Comparison of ENCODE assay signal across 16 cellular contexts in genomic region chr1:39034114-39034654, GRCh38. TPM values are rescaled to one million over a fixed set of nuclear protein-coding genes. Genes with fewer than 3 reads are reported as not detected.
DNase-seq lines count a peak whose midpoint lies in the region; ATAC-seq lines count a peak whose summit lies in the region.
"Had no signal": no experiment of that assay in that cellular context is flagged by ENCODE, and none has a peak within 500 bp of the region (broad histone marks: within the 10 kb centered on the region; RNA-seq: fewer than 3 reads in every experiment).

No MANE protein-coding gene starts in this region.

- DNase-seq in activated T-cell treated with anti-CD3 and anti-CD28 coated beads, Interleukin-2, amount 50 U/mL, for 24 hours, result no peak
- no peak for DNase-seq in activated T-cell treated with anti-CD3 and anti-CD28 coated beads, Interleukin-2, amount 50 U/mL, for 1 hour
- peak in 2 of 5 donors; percentile 4 to 48 for DNase-seq in CD8-positive, alpha-beta memory T cell
- peak; percentile 33 for DNase-seq in activated naive CD8-positive, alpha-beta T cell treated with anti-CD3 and anti-CD28 coated beads, Interleukin-2, amount 10 ng/mL, durations not matched to agents 7 days and 5 days
- no peak for DNase-seq in natural killer cell treated with Interleukin-12 subunit alpha and Interleukin-12 subunit beta and Interleukin-15 and Interleukin-18, amount 100 ng/mL, for 72 hours (ENCODE audit: low spot score)
- DNase-seq: activated CD4-positive, CD25-positive, alpha-beta regulatory T cell; islet precursor cell; mesendoderm; NCI-H146; NCI-H2171 treated with DMSO at 0.1 percent for 48 hours; thyroid gland had no signal

- H3K9me3 Mint-ChIP-seq in activated T-cell treated with anti-CD3 and anti-CD28 coated beads, Interleukin-2, amount 50 U/mL, for 24 hours, result no peaks in the 10 kb centered on the region
- no peaks in the 10 kb centered on the region for H3K9me3 Mint-ChIP-seq in CD8-positive, alpha-beta memory T cell
- no peaks in the 10 kb centered on the region for H3K9me3 Mint-ChIP-seq in activated naive CD8-positive, alpha-beta T cell treated with anti-CD3 and anti-CD28 coated beads, Interleukin-2, amount 10 ng/mL, durations not matched to agents 7 days and 5 days
- H3K9me3 Mint-ChIP-seq in natural killer cell treated with Interleukin-12 subunit alpha and Interleukin-12 subunit beta and Interleukin-15 and Interleukin-18, amount 100 ng/mL, for 72 hours, result no peaks in the 10 kb centered on the region

- peaks cover 17% of the 10 kb centered on the region for H3K4me1 ChIP-seq in CD8-positive, alpha-beta memory T cell (ENCODE audit: insufficient read depth, low read length)
- H3K4me1 ChIP-seq: ascending aorta, thyroid gland had no signal

- H3K4me3 ChIP-seq in CD8-positive, alpha-beta memory T cell (ENCODE audit: low read length), result peak overlapping the region; percentile 61
- H3K4me3 ChIP-seq: ascending aorta, hepatocyte, thyroid gland had no signal

- no peak overlapping the region for H3K27ac ChIP-seq in CD8-positive, alpha-beta memory T cell (ENCODE audit: low read depth, low read length)
- H3K27ac ChIP-seq: ascending aorta, hepatocyte, thyroid gland had no signal

- no peaks in the 10 kb centered on the region for H3K9me3 ChIP-seq in CD8-positive, alpha-beta memory T cell (ENCODE audit: low read length)
- H3K9me3 ChIP-seq: ascending aorta, thyroid gland had no signal

- peak overlapping the region; percentile 91 for H3K27ac Mint-ChIP-seq in activated T-cell treated with anti-CD3 and anti-CD28 coated beads, Interleukin-2, amount 50 U/mL, for 24 hours
- peak overlapping the region; percentile 68 to 95 (median 90) for H3K27ac Mint-ChIP-seq in CD8-positive, alpha-beta memory T cell
- peak overlapping the region; percentile 95 for H3K27ac Mint-ChIP-seq in activated naive CD8-positive, alpha-beta T cell treated with anti-CD3 and anti-CD28 coated beads, Interleukin-2, amount 10 ng/mL, durations not matched to agents 7 days and 5 days
- peak overlapping the region; percentile 16 to 74 for H3K27ac Mint-ChIP-seq in natural killer cell treated with Interleukin-12 subunit alpha and Interleukin-12 subunit beta and Interleukin-15 and Interleukin-18, amount 100 ng/mL, for 72 hours

- H3K36me3 Mint-ChIP-seq in activated T-cell treated with anti-CD3 and anti-CD28 coated beads, Interleukin-2, amount 50 U/mL, for 24 hours (ENCODE audit: low read depth), result peaks cover 91% of the 10 kb centered on the region
- peaks cover 4 to 67% (median 11%) of the 10 kb centered on the region in 3 donors for H3K36me3 Mint-ChIP-seq in CD8-positive, alpha-beta memory T cell
- peaks cover 41% of the 10 kb centered on the region for H3K36me3 Mint-ChIP-seq in activated naive CD8-positive, alpha-beta T cell treated with anti-CD3 and anti-CD28 coated beads, Interleukin-2, amount 10 ng/mL, durations not matched to agents 7 days and 5 days
- H3K36me3 Mint-ChIP-seq in natural killer cell treated with Interleukin-12 subunit alpha and Interleukin-12 subunit beta and Interleukin-15 and Interleukin-18, amount 100 ng/mL, for 72 hours, result peaks cover 22% of the 10 kb centered on the region

- peaks cover 11% of the 10 kb centered on the region for H3K36me3 ChIP-seq in CD8-positive, alpha-beta memory T cell (ENCODE audit: insufficient read depth, low read length)

- H3K4me1 Mint-ChIP-seq in activated T-cell treated with anti-CD3 and anti-CD28 coated beads, Interleukin-2, amount 50 U/mL, for 24 hours (ENCODE audit: low read depth), result peaks cover 46% of the 10 kb centered on the region
- peaks cover 24 to 38% (median 36%) of the 10 kb centered on the region in 3 donors for H3K4me1 Mint-ChIP-seq in CD8-positive, alpha-beta memory T cell
- peaks cover 25% of the 10 kb centered on the region for H3K4me1 Mint-ChIP-seq in activated naive CD8-positive, alpha-beta T cell treated with anti-CD3 and anti-CD28 coated beads, Interleukin-2, amount 10 ng/mL, durations not matched to agents 7 days and 5 days
- peaks cover 6 to 20% of the 10 kb centered on the region in 2 donors for H3K4me1 Mint-ChIP-seq in natural killer cell treated with Interleukin-12 subunit alpha and Interleukin-12 subunit beta and Interleukin-15 and Interleukin-18, amount 100 ng/mL, for 72 hours (ENCODE audit: low read depth in 2 of 2)

- CTCF ChIA-PET in CD8-positive, alpha-beta memory T cell (lab: Charles Lee), result interaction anchor here (0.9 kb wide), 1 partner anchor 65 kb away, joined by 3 read pairs; no protein-coding TSS in a partner anchor

- H3K27me3 ChIP-seq in CD8-positive, alpha-beta memory T cell (ENCODE audit: insufficient read depth, low read length, poor library complexity, severe bottlenecking), result no peaks in the 10 kb centered on the region
- H3K27me3 ChIP-seq: ascending aorta, hepatocyte, thyroid gland had no signal

- H3K4me3 Mint-ChIP-seq in activated T-cell treated with anti-CD3 and anti-CD28 coated beads, Interleukin-2, amount 50 U/mL, for 24 hours, result peak overlapping the region; percentile 57
- H3K4me3 Mint-ChIP-seq in CD8-positive, alpha-beta memory T cell, result peak overlapping the region; percentile 6 to 86 (median 71)
- peak overlapping the region; percentile 87 for H3K4me3 Mint-ChIP-seq in activated naive CD8-positive, alpha-beta T cell treated with anti-CD3 and anti-CD28 coated beads, Interleukin-2, amount 10 ng/mL, durations not matched to agents 7 days and 5 days
- H3K4me3 Mint-ChIP-seq in natural killer cell treated with Interleukin-12 subunit alpha and Interleukin-12 subunit beta and Interleukin-15 and Interleukin-18, amount 100 ng/mL, for 72 hours, result peak overlapping the region; percentile 28

- ATAC-seq in activated naive CD8-positive, alpha-beta T cell treated with anti-CD3 and anti-CD28 coated beads, Interleukin-2, amount 10 ng/mL, durations not matched to agents 7 days and 5 days (ENCODE audit: low read depth), result peak; percentile 47
- no peak for ATAC-seq in natural killer cell treated with Interleukin-12 subunit alpha and Interleukin-12 subunit beta and Interleukin-15 and Interleukin-18, amount 100 ng/mL, for 72 hours
- ATAC-seq in HG02970 (IDR thresholded peaks at IDR 0.05; ENCODE audit: low FRiP score, unreplicated experiment) (no peak), HG03565 (IDR thresholded peaks at IDR 0.05; ENCODE audit: unreplicated experiment) (no peak), HG02763 (IDR thresholded peaks at IDR 0.05; ENCODE audit: unreplicated experiment) (no peak)

- POLR2A ChIA-PET in CD8-positive, alpha-beta memory T cell (lab: Charles Lee), result interaction anchor here (0.7 to 0.8 kb wide), 2 partner anchors 8 to 542 kb away, joined by 3 to 4 read pairs; partner anchors contain the start of genes NDUFS5 and PABPC4
- POLR2A ChIA-PET in activated naive CD8-positive, alpha-beta T cell treated with anti-CD3 and anti-CD28 coated beads, Interleukin-2, amount 10 ng/mL, durations not matched to agents 7 days and 5 days (lab: Charles Lee), result interaction anchor here (0.8 to 0.9 kb wide), 2 partner anchors 8 to 44 kb away, joined by 6 to 9 read pairs; partner anchors contain the start of genes AKIRIN1 and NDUFS5

- no peaks in the 10 kb centered on the region for H3K27me3 Mint-ChIP-seq in activated T-cell treated with anti-CD3 and anti-CD28 coated beads, Interleukin-2, amount 50 U/mL, for 24 hours
- H3K27me3 Mint-ChIP-seq in CD8-positive, alpha-beta memory T cell, result no peaks in the 10 kb centered on the region
- no peaks in the 10 kb centered on the region for H3K27me3 Mint-ChIP-seq in activated naive CD8-positive, alpha-beta T cell treated with anti-CD3 and anti-CD28 coated beads, Interleukin-2, amount 10 ng/mL, durations not matched to agents 7 days and 5 days
- H3K27me3 Mint-ChIP-seq in natural killer cell treated with Interleukin-12 subunit alpha and Interleukin-12 subunit beta and Interleukin-15 and Interleukin-18, amount 100 ng/mL, for 72 hours, result no peaks in the 10 kb centered on the region

RNA-seq across cellular contexts. Expression of gene NDUFS5, which starts 8.0 kb away (rescaled TPM):
- total RNA-seq in CD8-positive, alpha-beta memory T cell, result 100 to 1,000 TPM; 174 to 192 TPM
- polyA plus RNA-seq in CD8-positive, alpha-beta memory T cell, result 594 TPM
- total RNA-seq in activated naive CD8-positive, alpha-beta T cell treated with anti-CD3 and anti-CD28 coated beads, Interleukin-2, amount 10 ng/mL, durations not matched to agents 7 days and 5 days, result 100 to 1,000 TPM; 107 to 113 TPM
- 100 to 1,000 TPM; 134 to 142 TPM for total RNA-seq in natural killer cell treated with Interleukin-12 subunit alpha and Interleukin-12 subunit beta and Interleukin-15 and Interleukin-18, amount 100 ng/mL, for 72 hours

RNA-seq across cellular contexts. Expression of gene AKIRIN1, which starts 43.1 kb away (rescaled TPM):
- total RNA-seq in CD8-positive, alpha-beta memory T cell, result 10 to 100 TPM; 82.6 to 84.2 TPM
- 118 TPM for polyA plus RNA-seq in CD8-positive, alpha-beta memory T cell
- 10 to 100 TPM; 55.5 to 60.2 TPM for total RNA-seq in activated naive CD8-positive, alpha-beta T cell treated with anti-CD3 and anti-CD28 coated beads, Interleukin-2, amount 10 ng/mL, durations not matched to agents 7 days and 5 days
- 10 to 100 TPM; 71.0 to 88.3 TPM for total RNA-seq in natural killer cell treated with Interleukin-12 subunit alpha and Interleukin-12 subunit beta and Interleukin-15 and Interleukin-18, amount 100 ng/mL, for 72 hours

Comparison
In these comparisons a context has a peak if more than half of its experiments do, and no peak if none do; other contexts are left out.
1. H3K27ac Mint-ChIP-seq: peak in every context shown above with its lines; median percentile 95 in activated naive CD8-positive, alpha-beta T cell treated with anti-CD3 and anti-CD28 coated beads, Interleukin-2, amount 10 ng/mL, durations not matched to agents 7 days and 5 days; 91 in activated T-cell treated with anti-CD3 and anti-CD28 coated beads, Interleukin-2, amount 50 U/mL, for 24 hours; 90 in CD8-positive, alpha-beta memory T cell; 45 in natural killer cell treated with Interleukin-12 subunit alpha and Interleukin-12 subunit beta and Interleukin-15 and Interleukin-18, amount 100 ng/mL, for 72 hours.
2. H3K4me3 Mint-ChIP-seq: peak in every context shown above with its lines; median percentile 87 in activated naive CD8-positive, alpha-beta T cell treated with anti-CD3 and anti-CD28 coated beads, Interleukin-2, amount 10 ng/mL, durations not matched to agents 7 days and 5 days; 71 in CD8-positive, alpha-beta memory T cell; 57 in activated T-cell treated with anti-CD3 and anti-CD28 coated beads, Interleukin-2, amount 50 U/mL, for 24 hours; 28 in natural killer cell treated with Interleukin-12 subunit alpha and Interleukin-12 subunit beta and Interleukin-15 and Interleukin-18, amount 100 ng/mL, for 72 hours.